Comparison of ENCODE assay signal across 10 cellular contexts in genomic region chr12:46523863-46524770, GRCh38.
A peak's percentile ranks its signal among the peaks of the same experiment; 100 is the strongest.
DNase-seq lines count a peak whose midpoint lies in the region; ATAC-seq, FAIRE-seq and TF ChIP-seq lines count a peak whose summit lies in the region.
"Had no signal": no experiment of that assay in that cellular context is flagged by ENCODE, and none has a peak within 500 bp of the region (broad histone marks: within the 10 kb centered on the region; RNA-seq: fewer than 3 reads in every experiment).

No MANE protein-coding gene starts in this region.

- H3K27me3 ChIP-seq in MM.1S (replicated peaks; ENCODE audit: insufficient read depth, low read length) (no peaks in the 10 kb centered on the region), HepG2 (ENCODE audit: control insufficient read depth in 1 of 2, insufficient read depth in 2 of 2, low read length in 2 of 2) (no peaks in the 10 kb centered on the region)

- no peaks in the 10 kb centered on the region for H3K9me2 ChIP-seq in MM.1S (replicated peaks; ENCODE audit: insufficient read depth, low read length)

- peak overlapping the region; percentile 71 for H3K4me3 Mint-ChIP-seq in activated naive CD4-positive, alpha-beta T cell treated with anti-CD3 and anti-CD28 coated beads, Interleukin-2, amount 50 U/mL, for 24 hours
- H3K4me3 Mint-ChIP-seq: dendritic cell treated with granulocyte-macrophage colony-stimulating factor and Interleukin-4, amounts not matched to agents 40 ng/mL and 50 ng/mL, for 4 days had no signal

- TF ChIP-seq EP300 in HepG2 (IDR thresholded peaks at IDR 0.05; ENCODE audit: low read depth in 2 of 2, low read length in 2 of 2) (peak in 1 of 2 experiments; percentile 83; a peak in 2 of 4 replicates), HepG2 (CRISPR knock-in tag; IDR thresholded peaks at IDR 0.05; ENCODE audit: borderline replicate concordance) (peak; percentile 58; the same call in 1 of the 2 replicates)

- H4K20me1 ChIP-seq in MM.1S (ENCODE audit: insufficient read depth, low read length) (no peaks in the 10 kb centered on the region), HepG2 (ENCODE audit: insufficient read depth, low read length) (no peaks in the 10 kb centered on the region)

- peak; percentile 89 for ATAC-seq in HepG2
- ATAC-seq: GM12878 had no signal

- TF ChIP-seq CTCF in AG10803 (conservative IDR thresholded peaks at IDR 0.05; ENCODE audit: low read length), result no peak
- no peak for TF ChIP-seq CTCF in MM.1S (IDR thresholded peaks at IDR 0.05; ENCODE audit: low read length)
- no peak for TF ChIP-seq CTCF in HepG2 (CRISPR knock-in tag; IDR thresholded peaks at IDR 0.05)
- no peak for TF ChIP-seq CTCF in GM13976 (IDR thresholded peaks at IDR 0.05; ENCODE audit: borderline replicate concordance, control extremely low read depth, extremely low read depth, insufficient read depth, missing control alignments)

- WGBS in HepG2 (ENCODE audit: low lambda C conversion rate), result 3% methylated on average over 10 of the region's 10 CpGs

- peak overlapping the region; percentile 51 for H3K4me3 ChIP-seq in AG10803 (ENCODE audit: low read length)
- H3K4me3 ChIP-seq in MM.1S (ENCODE audit: low read length), result peak overlapping the region; percentile 37
- H3K4me3 ChIP-seq in HepG2 (replicated peaks in 1 of 3; ENCODE audit: insufficient read depth in 1 of 3, low read depth in 2 of 3, low read length in 3 of 3), result peak overlapping the region; percentile 29 to 52 (median 38); a peak in 5 of 6 replicates
- H3K4me3 ChIP-seq: GM12878 had no signal

- no peaks in the 10 kb centered on the region for H3K79me2 ChIP-seq in MM.1S (ENCODE audit: low read length)
- peaks cover 4% of the 10 kb centered on the region for H3K79me2 ChIP-seq in HepG2 (ENCODE audit: insufficient read depth, low read length)

- DNase-seq in AG10803 (ENCODE audit: low read depth), result peak; percentile 91
- peak; percentile 97 for DNase-seq in MM.1S
- peak; percentile 92 for DNase-seq in HepG2 (ENCODE audit: low spot score)
- DNase-seq in stromal cell of bone marrow (ENCODE audit: low read depth), result peak; percentile 84
- DNase-seq in OCI-M1 (lab: John Stamatoyannopoulos, UW), result no peak
- no peak for DNase-seq in GM13976 (ENCODE audit: low spot score)
- no peak for DNase-seq in NCI-H2171 treated with DMSO at 0.1 percent for 48 hours (lab: John Stamatoyannopoulos, UW)

- intact Hi-C loops in HepG2 (cut with micrococcal nuclease; ENCODE audit: unreplicated experiment), result loop anchor here (1.0 kb wide), 1 partner anchor 32 kb away; no protein-coding TSS in a partner anchor

- peaks cover 60% of the 10 kb centered on the region for H3K4me1 ChIP-seq in MM.1S (ENCODE audit: low read length)
- peaks cover 65% of the 10 kb centered on the region for H3K4me1 ChIP-seq in HepG2 (ENCODE audit: insufficient read depth, low read length)

- peak; percentile 93 for FAIRE-seq in HepG2 (lab: Jason Lieb, UNC)
- FAIRE-seq: GM12878 had no signal

- H3K36me3 ChIP-seq in MM.1S (replicated peaks; ENCODE audit: insufficient read depth, low read length), result no peaks in the 10 kb centered on the region
- H3K36me3 ChIP-seq in HepG2 (replicated peaks in 1 of 2; ENCODE audit: control insufficient read depth in 1 of 2, insufficient read depth in 2 of 2, low read length in 2 of 2), result no peaks in the 10 kb centered on the region

- H3F3A ChIP-seq in MM.1S (ENCODE audit: insufficient read depth, low read length), result peaks cover 20% of the 10 kb centered on the region

- POLR2A ChIA-PET in HepG2 (lab: Yijun Ruan, JAX), result interaction anchor here (0.7 to 1.9 kb wide), 20 partner anchors 10 to 533 kb away, joined by 3 to 18 read pairs (median 5); partner anchors contain the start of genes SCAF11 and SLC38A2

- H3K27ac Mint-ChIP-seq in activated naive CD4-positive, alpha-beta T cell treated with anti-CD3 and anti-CD28 coated beads, Interleukin-2, amount 50 U/mL, for 24 hours, result peak overlapping the region; percentile 92
- H3K27ac Mint-ChIP-seq: dendritic cell treated with granulocyte-macrophage colony-stimulating factor and Interleukin-4, amounts not matched to agents 40 ng/mL and 50 ng/mL, for 4 days had no signal

- H3K36me3 Mint-ChIP-seq in activated naive CD4-positive, alpha-beta T cell treated with anti-CD3 and anti-CD28 coated beads, Interleukin-2, amount 50 U/mL, for 24 hours, result no peaks in the 10 kb centered on the region

- H3K9me3 ChIP-seq in MM.1S (replicated peaks; ENCODE audit: insufficient read depth, low read length) (no peaks in the 10 kb centered on the region), HepG2 (ENCODE audit: low read length) (0 out of 2 replicates have a peak, but pooled peaks cover 5% of the 10 kb centered on the region)

- peaks cover 55% of the 10 kb centered on the region for H3K4me1 Mint-ChIP-seq in activated naive CD4-positive, alpha-beta T cell treated with anti-CD3 and anti-CD28 coated beads, Interleukin-2, amount 50 U/mL, for 24 hours

- H2AFZ ChIP-seq in MM.1S (ENCODE audit: low read length), result peak overlapping the region; percentile 58
- H2AFZ ChIP-seq in HepG2 (ENCODE audit: low read length), result no peak overlapping the region

- no peaks in the 10 kb centered on the region for H3K27me3 Mint-ChIP-seq in activated naive CD4-positive, alpha-beta T cell treated with anti-CD3 and anti-CD28 coated beads, Interleukin-2, amount 50 U/mL, for 24 hours
- H3K27me3 Mint-ChIP-seq: dendritic cell treated with granulocyte-macrophage colony-stimulating factor and Interleukin-4, amounts not matched to agents 40 ng/mL and 50 ng/mL, for 4 days had no signal

- H3K9me3 Mint-ChIP-seq in activated naive CD4-positive, alpha-beta T cell treated with anti-CD3 and anti-CD28 coated beads, Interleukin-2, amount 50 U/mL, for 24 hours, result no peaks in the 10 kb centered on the region

- CTCF ChIA-PET in HepG2 (lab: Yijun Ruan, JAX; ENCODE audit: low intra/inter-chr PET ratio, low total read pairs), result no interaction called here

- no peak for TF ChIP-seq RAD21 in HepG2 (CRISPR knock-in tag; IDR thresholded peaks at IDR 0.05)

- BruUV-seq in HepG2 (replicated peaks; lab: Mats Ljungman, UMichigan), result TSS peak; percentile 94

- H3K4me2 ChIP-seq in MM.1S (ENCODE audit: low read depth, low read length) (peak overlapping the region; percentile 89), HepG2 (ENCODE audit: low read depth, low read length) (peak overlapping the region; percentile 81)

- H3K9ac ChIP-seq in MM.1S (ENCODE audit: low read length), result peak overlapping the region; percentile 48
- H3K9ac ChIP-seq in HepG2 (ENCODE audit: insufficient read depth, low read depth, low read length), result peak overlapping the region; percentile 44

- H3K27ac ChIP-seq in MM.1S (ENCODE audit: low read length) (peak overlapping the region; percentile 81), HepG2 (ENCODE audit: extremely low read length, insufficient read depth, low read length) (peak overlapping the region; percentile 59)

- TF ChIP-seq POLR2A in HepG2 (IDR thresholded peaks at IDR 0.05; ENCODE audit: insufficient read depth in 1 of 2, low read depth in 2 of 2, low read length in 2 of 2), result peak in 1 of 2 experiments; percentile 38; a peak in 1 of 4 replicates

- in situ Hi-C loops in HepG2 (cut with HindIII; ENCODE audit: extremely low pct_ligation_motif_present, low pct_unique_long_range_greater_than_20kb), result loop anchor here (10.0 kb wide), 1 partner anchor 141 kb away; no protein-coding TSS in a partner anchor
- in situ Hi-C loops in GM13976 (cut with MboI; ENCODE audit: low sequenced_read_pairs, unreplicated experiment), result no loop called here

TF ChIP-seq in HepG2, 621 proteins besides CTCF, POLR2A, EP300 and RAD21 (continues in another document):
- TF ChIP-seq BRD4 (CRISPR knock-in tag; IDR thresholded peaks at IDR 0.05) (no peak), ZNF33A (CRISPR knock-in tag; IDR thresholded peaks at IDR 0.05; ENCODE audit: borderline replicate concordance) (no peak), TEAD3 (CRISPR knock-in tag; optimal IDR thresholded peaks at IDR 0.05; ENCODE audit: borderline replicate concordance) (peak; percentile 50), FOXP4 (CRISPR knock-in tag; IDR thresholded peaks at IDR 0.05) (peak; percentile 66; the same call in 1 of the 2 replicates), ATF3 (CRISPR knock-in tag; IDR thresholded peaks at IDR 0.05) (no peak), KDM6A (CRISPR knock-in tag; IDR thresholded peaks at IDR 0.05; ENCODE audit: low read depth) (peak; percentile 30; the same call in 1 of the 2 replicates), NFYB (CRISPR knock-in tag; IDR thresholded peaks at IDR 0.05) (peak; percentile 55; the same call in 1 of the 2 replicates), IKZF5 (CRISPR knock-in tag; IDR thresholded peaks at IDR 0.05) (0 out of 2 replicates have a peak, but pooled peaks have one; percentile 9), SMAD9 (CRISPR knock-in tag; IDR thresholded peaks at IDR 0.05) (no peak), ZNF572 (CRISPR knock-in tag; IDR thresholded peaks at IDR 0.05) (no peak), ZNF777 (CRISPR knock-in tag; IDR thresholded peaks at IDR 0.05) (no peak), ZC3H13 (CRISPR knock-in tag; IDR thresholded peaks at IDR 0.05) (no peak)

Comparison
In these comparisons a context has a peak if more than half of its experiments do, and no peak if none do; other contexts are left out.
1. DNase-seq: peak in AG10803 (single experiment), MM.1S (single experiment), HepG2 (single experiment) and stromal cell of bone marrow (single experiment); none in OCI-M1 (single experiment), GM13976 (single experiment) and NCI-H2171 treated with DMSO at 0.1 percent for 48 hours (single experiment).
2. Peak in every context shown above with its lines, with median percentiles within 50 percentile points of each other: H3K4me3 ChIP-seq.